Comparison of ENCODE assay signal across 18 cellular contexts in genomic region chr13:72507394-72508199, GRCh38.
DNase-seq lines count a peak whose midpoint lies in the region; ATAC-seq, FAIRE-seq and TF ChIP-seq lines count a peak whose summit lies in the region.
"Had no signal": no experiment of that assay in that cellular context is flagged by ENCODE, and none has a peak within 500 bp of the region (broad histone marks: within the 10 kb centered on the region; RNA-seq: fewer than 3 reads in every experiment).

No MANE protein-coding gene starts in this region.

- no peaks in the 10 kb centered on the region for H3K9me3 ChIP-seq in psoas muscle
- H3K9me3 ChIP-seq: gastrocnemius medialis, prostate gland, thyroid gland had no signal

- WGBS in psoas muscle, 3 donors = 28 to 38% (median 34%) methylated on average over 9 of the region's 9 CpGs

- FAIRE-seq in RCC 7860 (lab: Jason Lieb, UNC) = no peak

- H3K27ac ChIP-seq in psoas muscle = no peak overlapping the region
- H3K27ac ChIP-seq: gastrocnemius medialis, prostate gland, thyroid gland had no signal

- no peak for TF ChIP-seq CTCF in psoas muscle (IDR thresholded peaks at IDR 0.05)

- no peaks in the 10 kb centered on the region for H3K27me3 ChIP-seq in psoas muscle (ENCODE audit: insufficient read depth in 3 of 3, low read length in 2 of 3)
- H3K27me3 ChIP-seq: gastrocnemius medialis, thyroid gland had no signal

- peak overlapping the region; percentile 29 for H3K4me3 ChIP-seq in psoas muscle
- H3K4me3 ChIP-seq: prostate gland, thyroid gland had no signal

- H3K4me1 ChIP-seq in psoas muscle = no peaks in the 10 kb centered on the region
- H3K4me1 ChIP-seq: gastrocnemius medialis, prostate gland, thyroid gland had no signal

- no peaks in the 10 kb centered on the region for H3K36me3 ChIP-seq in psoas muscle (ENCODE audit: insufficient read depth in 1 of 2, low read depth in 1 of 2)
- H3K36me3 ChIP-seq: gastrocnemius medialis, prostate gland, thyroid gland had no signal

- DNase-seq in ELR (ENCODE audit: low read depth) (peak; percentile 21), RCC 7860 (ENCODE audit: low spot score) (peak; percentile 9), fibroblast of peridontal ligament (ENCODE audit: extremely low read depth) (peak; percentile 17), psoas muscle (no peak)
- DNase-seq: activated CD4-positive, alpha-beta T cell treated with anti-CD3 and anti-CD28 coated beads for 4 hours; activated effector memory CD4-positive, alpha-beta T cell treated with anti-CD3 and anti-CD28 coated beads, Interleukin-2, amount 50 U/mL, for 16 hours; CD8-positive, alpha-beta T cell; gastrocnemius medialis; HCEC 1CT; Karpas-422; mesendoderm; NCI-H446 treated with DMSO at 0.1 percent for 48 hours; thyroid gland had no signal

- ATAC-seq in psoas muscle (no peak), GM21381 (IDR thresholded peaks at IDR 0.05; ENCODE audit: unreplicated experiment) (no peak), GM19328 (IDR thresholded peaks at IDR 0.05; ENCODE audit: unreplicated experiment) (no peak), GM18861 (IDR thresholded peaks at IDR 0.05; ENCODE audit: unreplicated experiment) (no peak), HG03354 (IDR thresholded peaks at IDR 0.05; ENCODE audit: poor library complexity, severe bottlenecking, unreplicated experiment) (no peak)
- ATAC-seq: CD8-positive, alpha-beta T cell; gastrocnemius medialis had no signal

- intact Hi-C loops in psoas muscle (cut with DNase I) = no loop called here

Comparison
In these comparisons a context has a peak if more than half of its experiments do, and no peak if none do; other contexts are left out.
1. DNase-seq: peak in ELR (single experiment), RCC 7860 (single experiment) and fibroblast of peridontal ligament (single experiment); none in psoas muscle (0 of 2).